Comparison of ENCODE assay signal across 8 cellular contexts in the genomic region with DNA sequence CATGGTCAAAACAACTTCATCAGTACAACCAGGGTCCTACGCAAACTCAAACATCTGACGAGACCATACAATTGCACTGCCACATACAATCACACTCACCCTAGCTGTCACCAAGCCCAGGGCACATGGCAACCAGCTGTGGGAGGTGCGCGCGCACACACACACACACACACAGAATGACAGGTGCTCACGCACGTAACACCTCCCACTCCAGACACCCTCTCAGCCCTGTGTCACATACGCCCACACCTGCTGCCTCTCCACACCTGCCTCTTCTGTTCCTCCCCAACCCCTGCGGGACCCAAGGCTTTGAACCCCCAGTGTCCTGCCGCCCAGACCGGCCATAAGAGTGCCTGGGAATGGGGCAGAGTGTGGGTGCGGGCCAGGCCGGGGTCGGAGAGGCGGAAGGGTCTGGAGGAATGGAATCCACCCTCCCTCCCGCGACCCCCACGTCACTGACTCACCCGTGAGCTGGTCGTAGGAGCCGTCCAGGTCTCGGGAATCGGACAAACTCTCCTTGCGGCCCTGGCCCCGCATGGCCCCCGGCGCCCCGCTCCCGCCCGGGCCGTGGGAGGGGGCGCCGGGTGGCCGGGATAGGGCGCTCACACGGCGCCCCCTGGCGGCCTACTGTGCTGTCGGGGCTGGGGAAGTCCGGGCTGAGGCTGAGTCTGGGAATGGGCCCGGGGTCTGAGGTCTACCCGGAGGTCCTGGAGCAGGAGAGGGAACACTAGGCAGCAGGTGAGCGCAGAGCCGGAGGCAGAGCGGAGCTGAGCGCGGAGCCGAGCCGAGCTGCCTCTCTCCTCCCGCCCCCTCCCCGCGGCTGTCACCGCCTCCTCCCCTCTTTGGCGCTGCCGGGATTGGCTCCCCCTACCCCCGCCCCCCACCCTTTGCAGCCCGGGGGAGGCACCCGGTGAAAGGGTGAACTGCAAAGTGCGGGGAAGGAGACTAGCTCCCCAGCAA. TPM values are rescaled to one million over a fixed set of nuclear protein-coding genes. Genes with fewer than 3 reads are reported as not detected.
DNase-seq lines count a peak whose midpoint lies in the region; ATAC-seq and TF ChIP-seq lines count a peak whose summit lies in the region.

KCNIP2 (minus strand) TSS at position 769 of the 960 bp plus-strand sequence; CDS start at position 537, 232 bp downstream.

- H3K36me3 Mint-ChIP-seq in activated CD4-positive, alpha-beta memory T cell treated with anti-CD3 and anti-CD28 coated beads, Interleukin-2, amount 10 ng/mL, durations not matched to agents 7 days and 5 days (ENCODE audit: low read depth) = peaks cover 3% of the 10 kb centered on the region

- peak in 1 of 2 donors; percentile 20 for ATAC-seq in upper lobe of left lung (ENCODE audit: low FRiP score in 2 of 2)

- CTCF ChIA-PET in activated CD4-positive, alpha-beta memory T cell treated with anti-CD3 and anti-CD28 coated beads, Interleukin-2, amount 10 ng/mL, durations not matched to agents 7 days and 5 days (lab: Charles Lee) = interaction anchor here (0.7 to 11.0 kb wide), 6 partner anchors 15 to 229 kb away, joined by 3 to 181 read pairs (median 28); partner anchors contain the start of gene OGA

- 19% methylated on average over 53 to 56 of the region's 59 CpGs for WGBS in ectodermal cell, 2 experiments
- 43 to 91% methylated on average over 9 to 39 of the region's 59 CpGs for WGBS in upper lobe of left lung, 2 donors

- no peak for TF ChIP-seq POLR2A in upper lobe of left lung (IDR thresholded peaks at IDR 0.05)
- TF ChIP-seq POLR2A in uterus (IDR thresholded peaks at IDR 0.05) = no peak

- H3K27me3 ChIP-seq in ectodermal cell (ENCODE audit: control insufficient read depth, insufficient read depth, low read length, poor library complexity, severe bottlenecking) = peaks cover 35% of the 10 kb centered on the region
- no peaks in the 10 kb centered on the region for H3K27me3 ChIP-seq in mononuclear cell (ENCODE audit: insufficient read depth, low read length)
- H3K27me3 ChIP-seq in upper lobe of left lung = no peaks in the 10 kb centered on the region
- H3K27me3 ChIP-seq in uterus = no peaks in the 10 kb centered on the region

- no peak for TF ChIP-seq EP300 in upper lobe of left lung (IDR thresholded peaks at IDR 0.05)

- peaks cover 33% of the 10 kb centered on the region for H3K4me1 ChIP-seq in ectodermal cell (ENCODE audit: control insufficient read depth, insufficient read depth, low read length)
- H3K4me1 ChIP-seq in mononuclear cell (ENCODE audit: insufficient read depth, low read length) = peaks cover 63% of the 10 kb centered on the region
- H3K4me1 ChIP-seq in upper lobe of left lung = peaks cover 17 to 47% (median 40%) of the 10 kb centered on the region in 4 donors
- H3K4me1 ChIP-seq in uterus = peaks cover 0 to 6% of the 10 kb centered on the region in 2 donors

- no peaks in the 10 kb centered on the region for H3K9me3 Mint-ChIP-seq in activated CD4-positive, alpha-beta memory T cell treated with anti-CD3 and anti-CD28 coated beads, Interleukin-2, amount 10 ng/mL, durations not matched to agents 7 days and 5 days

- peaks cover 38% of the 10 kb centered on the region for H3K4me1 Mint-ChIP-seq in activated CD4-positive, alpha-beta memory T cell treated with anti-CD3 and anti-CD28 coated beads, Interleukin-2, amount 10 ng/mL, durations not matched to agents 7 days and 5 days

- TF ChIP-seq CTCF in upper lobe of left lung (IDR thresholded peaks at IDR 0.05) (peak; percentile 43 to 61 (median 53)), uterus (IDR thresholded peaks at IDR 0.05) (no peak)

- H3K9me3 ChIP-seq in ectodermal cell (ENCODE audit: control insufficient read depth, low read length) (no peaks in the 10 kb centered on the region), mononuclear cell (ENCODE audit: low read depth, low read length) (no peaks in the 10 kb centered on the region), upper lobe of left lung (no peaks in the 10 kb centered on the region), uterus (no peaks in the 10 kb centered on the region)

- H3K4me3 Mint-ChIP-seq in activated CD4-positive, alpha-beta memory T cell treated with anti-CD3 and anti-CD28 coated beads, Interleukin-2, amount 10 ng/mL, durations not matched to agents 7 days and 5 days = peak within 1 kb of the TSS; percentile 63

- H3K4me3 ChIP-seq in ectodermal cell (ENCODE audit: insufficient read depth, low read depth, low read length) (peak within 1 kb of the TSS; percentile 28), mononuclear cell (ENCODE audit: low read length) (peak within 1 kb of the TSS; percentile 28), upper lobe of left lung (peak within 1 kb of the TSS in 3 of 4 donors; percentile 19 to 40 (median 33)), uterus (no peak within 1 kb of the TSS)

- POLR2A ChIA-PET in activated CD4-positive, alpha-beta memory T cell treated with anti-CD3 and anti-CD28 coated beads, Interleukin-2, amount 10 ng/mL, durations not matched to agents 7 days and 5 days (lab: Charles Lee) = no interaction called here

- H3K36me3 ChIP-seq in ectodermal cell (ENCODE audit: control insufficient read depth, insufficient read depth, low read length) (no peaks in the 10 kb centered on the region), upper lobe of left lung (peaks cover 0 to 24% (median 13%) of the 10 kb centered on the region in 4 donors), uterus (no peaks in the 10 kb centered on the region)

- H3K27ac ChIP-seq in ectodermal cell (ENCODE audit: insufficient read depth, low read depth, low read length, poor library complexity, severe bottlenecking) (no peak within 1 kb of the TSS), upper lobe of left lung (no peak within 1 kb of the TSS), uterus (no peak within 1 kb of the TSS)

- DNase-seq in DMS53 (lab: John Stamatoyannopoulos, UW) (peak; percentile 95), NCI-H1105 (lab: John Stamatoyannopoulos, UW) (peak; percentile 39), upper lobe of left lung (peak; percentile 40 to 87), uterus (no peak), amniotic stem cell (lab: John Stamatoyannopoulos, UW) (no peak)
- DNase-seq in activated CD4-positive, alpha-beta memory T cell treated with anti-CD3 and anti-CD28 coated beads, Interleukin-2, amount 10 ng/mL, durations not matched to agents 7 days and 5 days = no peak

- no peak within 1 kb of the TSS for H3K27ac Mint-ChIP-seq in activated CD4-positive, alpha-beta memory T cell treated with anti-CD3 and anti-CD28 coated beads, Interleukin-2, amount 10 ng/mL, durations not matched to agents 7 days and 5 days

- H3K27me3 Mint-ChIP-seq in activated CD4-positive, alpha-beta memory T cell treated with anti-CD3 and anti-CD28 coated beads, Interleukin-2, amount 10 ng/mL, durations not matched to agents 7 days and 5 days = peaks cover 19% of the 10 kb centered on the region

- intact Hi-C loops in uterus (cut with DNase I; ENCODE audit: low total_unique reads) = no loop called here

RNA-seq across cellular contexts. Expression of gene KCNIP2, which starts in this region (rescaled TPM):
- total RNA-seq in activated CD4-positive, alpha-beta memory T cell treated with anti-CD3 and anti-CD28 coated beads, Interleukin-2, amount 10 ng/mL, durations not matched to agents 7 days and 5 days = 1 to 10 TPM; 2.5 to 2.6 TPM
- polyA plus RNA-seq in ectodermal cell (2013, experiment 1 of 4) = 9.7 TPM
- polyA plus RNA-seq in ectodermal cell (2013, experiment 2 of 4) = 9.2 TPM
- 7.5 TPM for polyA plus RNA-seq in ectodermal cell (2013, experiment 3 of 4)
- polyA plus RNA-seq in ectodermal cell (2013, experiment 4 of 4) = 11.9 TPM
- total RNA-seq in mononuclear cell (4.1 TPM), upper lobe of left lung (10 to 100 TPM in 1 of 6 donors, 1 to 10 TPM in 4, under 1 TPM in 1; 0.76 to 21.0 (median 3.8) TPM), uterus (1 to 10 TPM in 2 of 4 donors, under 1 TPM in 1, not detected in 1; 0.29 to 8.6 (median 4.1) TPM)

Comparison
In these comparisons a context has a peak if more than half of its experiments do, and no peak if none do; other contexts are left out.
1. DNase-seq: peak in DMS53 (single experiment), NCI-H1105 (single experiment) and upper lobe of left lung (2 of 2); none in activated CD4-positive, alpha-beta memory T cell treated with anti-CD3 and anti-CD28 coated beads, Interleukin-2, amount 10 ng/mL, durations not matched to agents 7 days and 5 days (single experiment), uterus (0 of 2) and amniotic stem cell (single experiment).
2. H3K4me3 ChIP-seq: peak in ectodermal cell (single experiment), mononuclear cell (single experiment) and upper lobe of left lung (3 of 4); none in uterus (0 of 2).
3. CTCF ChIP-seq: peak in upper lobe of left lung (6 of 6); none in uterus (0 of 4).